1 cellular context compared by ENCODE assay signal in the genomic region with DNA sequence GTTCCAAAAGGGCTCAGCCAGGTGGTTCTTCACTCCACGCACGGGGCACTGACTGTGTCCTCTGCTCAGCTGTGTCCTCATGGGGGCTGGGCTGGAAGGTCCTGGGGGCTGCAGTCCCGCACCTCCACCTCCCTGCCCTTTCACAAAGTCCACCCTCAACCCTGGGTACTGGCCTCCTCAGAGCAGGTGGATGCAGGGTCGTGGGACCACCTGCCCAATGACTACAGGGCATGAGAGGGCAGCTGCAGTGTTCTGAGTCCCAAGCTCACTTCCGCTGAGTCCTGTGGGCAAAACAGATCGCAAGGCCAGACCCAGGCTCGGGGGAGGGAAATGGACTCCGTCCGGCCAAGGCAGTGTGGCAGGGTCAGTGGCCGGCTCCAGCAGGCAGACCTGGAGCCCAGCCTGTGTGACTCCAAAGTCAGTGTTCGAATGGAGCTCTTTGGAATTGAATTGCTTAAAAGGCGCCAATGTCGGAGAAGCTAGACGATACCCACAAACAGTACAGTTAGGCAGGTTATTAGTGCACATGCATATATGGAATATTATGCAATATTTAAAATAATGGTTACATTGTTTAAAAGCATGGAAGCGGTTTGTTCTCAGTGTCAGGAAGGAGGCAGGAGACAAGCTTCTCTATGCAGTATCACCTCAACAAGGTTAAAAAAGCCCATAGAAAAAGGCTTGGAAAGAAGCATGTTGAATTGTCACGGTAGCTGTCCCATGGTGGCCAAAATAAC.
TF ChIP-seq lines count a peak whose summit lies in the region.

No MANE protein-coding gene starts in this region.

TF ChIP-seq in HepG2, 621 proteins besides CTCF, POLR2A, EP300 and RAD21 (continues in another document):
- TF ChIP-seq ZBTB21 (CRISPR knock-in tag; IDR thresholded peaks at IDR 0.05): no peak
- TF ChIP-seq, protein P1, sequence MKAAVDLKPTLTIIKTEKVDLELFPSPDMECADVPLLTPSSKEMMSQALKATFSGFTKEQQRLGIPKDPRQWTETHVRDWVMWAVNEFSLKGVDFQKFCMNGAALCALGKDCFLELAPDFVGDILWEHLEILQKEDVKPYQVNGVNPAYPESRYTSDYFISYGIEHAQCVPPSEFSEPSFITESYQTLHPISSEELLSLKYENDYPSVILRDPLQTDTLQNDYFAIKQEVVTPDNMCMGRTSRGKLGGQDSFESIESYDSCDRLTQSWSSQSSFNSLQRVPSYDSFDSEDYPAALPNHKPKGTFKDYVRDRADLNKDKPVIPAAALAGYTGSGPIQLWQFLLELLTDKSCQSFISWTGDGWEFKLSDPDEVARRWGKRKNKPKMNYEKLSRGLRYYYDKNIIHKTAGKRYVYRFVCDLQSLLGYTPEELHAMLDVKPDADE (CRISPR knock-in tag; IDR thresholded peaks at IDR 0.05): no peak
- TF ChIP-seq ZNF234 (CRISPR knock-in tag; conservative IDR thresholded peaks at IDR 0.05): no peak
- TF ChIP-seq STAT5B (CRISPR knock-in tag; IDR thresholded peaks at IDR 0.05): no peak
- 0 out of 2 replicates have a peak, but pooled peaks have one; percentile 31 for TF ChIP-seq ZNF451 (CRISPR knock-in tag; IDR thresholded peaks at IDR 0.05)
- TF ChIP-seq ZFY (CRISPR knock-in tag; IDR thresholded peaks at IDR 0.05): no peak
- TF ChIP-seq ZNF24 (IDR thresholded peaks at IDR 0.05): no peak
- TF ChIP-seq RARA (CRISPR knock-in tag; IDR thresholded peaks at IDR 0.05): peak; percentile 63; the same call in 1 of the 2 replicates
- TF ChIP-seq, protein P2, sequence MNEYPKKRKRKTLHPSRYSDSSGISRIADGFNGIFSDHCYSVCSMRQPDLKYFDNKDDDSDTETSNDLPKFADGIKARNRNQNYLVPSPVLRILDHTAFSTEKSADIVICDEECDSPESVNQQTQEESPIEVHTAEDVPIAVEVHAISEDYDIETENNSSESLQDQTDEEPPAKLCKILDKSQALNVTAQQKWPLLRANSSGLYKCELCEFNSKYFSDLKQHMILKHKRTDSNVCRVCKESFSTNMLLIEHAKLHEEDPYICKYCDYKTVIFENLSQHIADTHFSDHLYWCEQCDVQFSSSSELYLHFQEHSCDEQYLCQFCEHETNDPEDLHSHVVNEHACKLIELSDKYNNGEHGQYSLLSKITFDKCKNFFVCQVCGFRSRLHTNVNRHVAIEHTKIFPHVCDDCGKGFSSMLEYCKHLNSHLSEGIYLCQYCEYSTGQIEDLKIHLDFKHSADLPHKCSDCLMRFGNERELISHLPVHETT (CRISPR knock-in tag; conservative IDR thresholded peaks at IDR 0.05): no peak
- TF ChIP-seq, protein P3, sequence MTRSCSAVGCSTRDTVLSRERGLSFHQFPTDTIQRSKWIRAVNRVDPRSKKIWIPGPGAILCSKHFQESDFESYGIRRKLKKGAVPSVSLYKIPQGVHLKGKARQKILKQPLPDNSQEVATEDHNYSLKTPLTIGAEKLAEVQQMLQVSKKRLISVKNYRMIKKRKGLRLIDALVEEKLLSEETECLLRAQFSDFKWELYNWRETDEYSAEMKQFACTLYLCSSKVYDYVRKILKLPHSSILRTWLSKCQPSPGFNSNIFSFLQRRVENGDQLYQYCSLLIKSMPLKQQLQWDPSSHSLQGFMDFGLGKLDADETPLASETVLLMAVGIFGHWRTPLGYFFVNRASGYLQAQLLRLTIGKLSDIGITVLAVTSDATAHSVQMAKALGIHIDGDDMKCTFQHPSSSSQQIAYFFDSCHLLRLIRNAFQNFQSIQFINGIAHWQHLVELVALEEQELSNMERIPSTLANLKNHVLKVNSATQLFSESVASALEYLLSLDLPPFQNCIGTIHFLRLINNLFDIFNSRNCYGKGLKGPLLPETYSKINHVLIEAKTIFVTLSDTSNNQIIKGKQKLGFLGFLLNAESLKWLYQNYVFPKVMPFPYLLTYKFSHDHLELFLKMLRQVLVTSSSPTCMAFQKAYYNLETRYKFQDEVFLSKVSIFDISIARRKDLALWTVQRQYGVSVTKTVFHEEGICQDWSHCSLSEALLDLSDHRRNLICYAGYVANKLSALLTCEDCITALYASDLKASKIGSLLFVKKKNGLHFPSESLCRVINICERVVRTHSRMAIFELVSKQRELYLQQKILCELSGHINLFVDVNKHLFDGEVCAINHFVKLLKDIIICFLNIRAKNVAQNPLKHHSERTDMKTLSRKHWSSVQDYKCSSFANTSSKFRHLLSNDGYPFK (CRISPR knock-in tag; IDR thresholded peaks at IDR 0.05; ENCODE audit: borderline replicate concordance): no peak
- TF ChIP-seq, protein P4, sequence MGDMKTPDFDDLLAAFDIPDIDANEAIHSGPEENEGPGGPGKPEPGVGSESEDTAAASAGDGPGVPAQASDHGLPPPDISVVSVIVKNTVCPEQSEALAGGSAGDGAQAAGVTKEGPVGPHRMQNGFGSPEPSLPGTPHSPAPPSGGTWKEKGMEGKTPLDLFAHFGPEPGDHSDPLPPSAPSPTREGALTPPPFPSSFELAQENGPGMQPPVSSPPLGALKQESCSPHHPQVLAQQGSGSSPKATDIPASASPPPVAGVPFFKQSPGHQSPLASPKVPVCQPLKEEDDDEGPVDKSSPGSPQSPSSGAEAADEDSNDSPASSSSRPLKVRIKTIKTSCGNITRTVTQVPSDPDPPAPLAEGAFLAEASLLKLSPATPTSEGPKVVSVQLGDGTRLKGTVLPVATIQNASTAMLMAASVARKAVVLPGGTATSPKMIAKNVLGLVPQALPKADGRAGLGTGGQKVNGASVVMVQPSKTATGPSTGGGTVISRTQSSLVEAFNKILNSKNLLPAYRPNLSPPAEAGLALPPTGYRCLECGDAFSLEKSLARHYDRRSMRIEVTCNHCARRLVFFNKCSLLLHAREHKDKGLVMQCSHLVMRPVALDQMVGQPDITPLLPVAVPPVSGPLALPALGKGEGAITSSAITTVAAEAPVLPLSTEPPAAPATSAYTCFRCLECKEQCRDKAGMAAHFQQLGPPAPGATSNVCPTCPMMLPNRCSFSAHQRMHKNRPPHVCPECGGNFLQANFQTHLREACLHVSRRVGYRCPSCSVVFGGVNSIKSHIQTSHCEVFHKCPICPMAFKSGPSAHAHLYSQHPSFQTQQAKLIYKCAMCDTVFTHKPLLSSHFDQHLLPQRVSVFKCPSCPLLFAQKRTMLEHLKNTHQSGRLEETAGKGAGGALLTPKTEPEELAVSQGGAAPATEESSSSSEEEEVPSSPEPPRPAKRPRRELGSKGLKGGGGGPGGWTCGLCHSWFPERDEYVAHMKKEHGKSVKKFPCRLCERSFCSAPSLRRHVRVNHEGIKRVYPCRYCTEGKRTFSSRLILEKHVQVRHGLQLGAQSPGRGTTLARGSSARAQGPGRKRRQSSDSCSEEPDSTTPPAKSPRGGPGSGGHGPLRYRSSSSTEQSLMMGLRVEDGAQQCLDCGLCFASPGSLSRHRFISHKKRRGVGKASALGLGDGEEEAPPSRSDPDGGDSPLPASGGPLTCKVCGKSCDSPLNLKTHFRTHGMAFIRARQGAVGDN (CRISPR knock-in tag; IDR thresholded peaks at IDR 0.05): peak; percentile 97
- no peak for TF ChIP-seq FOXP1 (IDR thresholded peaks at IDR 0.05)
- TF ChIP-seq FOXP1 (CRISPR knock-in tag; IDR thresholded peaks at IDR 0.05): 0 out of 2 replicates have a peak, but pooled peaks have one; percentile 6
- TF ChIP-seq, protein P5, sequence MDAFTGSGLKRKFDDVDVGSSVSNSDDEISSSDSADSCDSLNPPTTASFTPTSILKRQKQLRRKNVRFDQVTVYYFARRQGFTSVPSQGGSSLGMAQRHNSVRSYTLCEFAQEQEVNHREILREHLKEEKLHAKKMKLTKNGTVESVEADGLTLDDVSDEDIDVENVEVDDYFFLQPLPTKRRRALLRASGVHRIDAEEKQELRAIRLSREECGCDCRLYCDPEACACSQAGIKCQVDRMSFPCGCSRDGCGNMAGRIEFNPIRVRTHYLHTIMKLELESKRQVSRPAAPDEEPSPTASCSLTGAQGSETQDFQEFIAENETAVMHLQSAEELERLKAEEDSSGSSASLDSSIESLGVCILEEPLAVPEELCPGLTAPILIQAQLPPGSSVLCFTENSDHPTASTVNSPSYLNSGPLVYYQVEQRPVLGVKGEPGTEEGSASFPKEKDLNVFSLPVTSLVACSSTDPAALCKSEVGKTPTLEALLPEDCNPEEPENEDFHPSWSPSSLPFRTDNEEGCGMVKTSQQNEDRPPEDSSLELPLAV (CRISPR knock-in tag; conservative IDR thresholded peaks at IDR 0.05; ENCODE audit: low read depth): no peak
- TF ChIP-seq RBAK (CRISPR knock-in tag; IDR thresholded peaks at IDR 0.05): no peak
- TF ChIP-seq MIER3 (CRISPR knock-in tag; IDR thresholded peaks at IDR 0.05; ENCODE audit: borderline replicate concordance): no peak
- no peak for TF ChIP-seq GABPA (IDR thresholded peaks at IDR 0.05; ENCODE audit: low read depth, low read length)
- TF ChIP-seq GABPA (CRISPR knock-in tag; IDR thresholded peaks at IDR 0.05; ENCODE audit: low read depth): peak; percentile 61
- no peak for TF ChIP-seq ZKSCAN8 (CRISPR knock-in tag; IDR thresholded peaks at IDR 0.05; ENCODE audit: borderline replicate concordance)
- no peak for TF ChIP-seq MATR3 (CRISPR knock-in tag; IDR thresholded peaks at IDR 0.05)
- TF ChIP-seq HDAC2 (CRISPR knock-in tag; IDR thresholded peaks at IDR 0.05): 0 out of 2 replicates have a peak, but pooled peaks have one; percentile 55
- no peak for TF ChIP-seq ARNTL (CRISPR knock-in tag; IDR thresholded peaks at IDR 0.05)
- no peak for TF ChIP-seq ZNF737 (CRISPR knock-in tag; IDR thresholded peaks at IDR 0.05; ENCODE audit: borderline replicate concordance)
- TF ChIP-seq NCOA2 (CRISPR knock-in tag; IDR thresholded peaks at IDR 0.05): 0 out of 2 replicates have a peak, but pooled peaks have one; percentile 28
- no peak for TF ChIP-seq TCF7L2 (IDR thresholded peaks at IDR 0.05; ENCODE audit: low read depth, low read length)
- no peak for TF ChIP-seq XRCC5 (optimal IDR thresholded peaks at IDR 0.05; ENCODE audit: low read length)
- no peak for TF ChIP-seq ZNF577 (CRISPR knock-in tag; IDR thresholded peaks at IDR 0.05; ENCODE audit: borderline replicate concordance, low read depth)
- no peak for TF ChIP-seq TCF7 (IDR thresholded peaks at IDR 0.05; ENCODE audit: low read depth)
- TF ChIP-seq, protein P6, sequence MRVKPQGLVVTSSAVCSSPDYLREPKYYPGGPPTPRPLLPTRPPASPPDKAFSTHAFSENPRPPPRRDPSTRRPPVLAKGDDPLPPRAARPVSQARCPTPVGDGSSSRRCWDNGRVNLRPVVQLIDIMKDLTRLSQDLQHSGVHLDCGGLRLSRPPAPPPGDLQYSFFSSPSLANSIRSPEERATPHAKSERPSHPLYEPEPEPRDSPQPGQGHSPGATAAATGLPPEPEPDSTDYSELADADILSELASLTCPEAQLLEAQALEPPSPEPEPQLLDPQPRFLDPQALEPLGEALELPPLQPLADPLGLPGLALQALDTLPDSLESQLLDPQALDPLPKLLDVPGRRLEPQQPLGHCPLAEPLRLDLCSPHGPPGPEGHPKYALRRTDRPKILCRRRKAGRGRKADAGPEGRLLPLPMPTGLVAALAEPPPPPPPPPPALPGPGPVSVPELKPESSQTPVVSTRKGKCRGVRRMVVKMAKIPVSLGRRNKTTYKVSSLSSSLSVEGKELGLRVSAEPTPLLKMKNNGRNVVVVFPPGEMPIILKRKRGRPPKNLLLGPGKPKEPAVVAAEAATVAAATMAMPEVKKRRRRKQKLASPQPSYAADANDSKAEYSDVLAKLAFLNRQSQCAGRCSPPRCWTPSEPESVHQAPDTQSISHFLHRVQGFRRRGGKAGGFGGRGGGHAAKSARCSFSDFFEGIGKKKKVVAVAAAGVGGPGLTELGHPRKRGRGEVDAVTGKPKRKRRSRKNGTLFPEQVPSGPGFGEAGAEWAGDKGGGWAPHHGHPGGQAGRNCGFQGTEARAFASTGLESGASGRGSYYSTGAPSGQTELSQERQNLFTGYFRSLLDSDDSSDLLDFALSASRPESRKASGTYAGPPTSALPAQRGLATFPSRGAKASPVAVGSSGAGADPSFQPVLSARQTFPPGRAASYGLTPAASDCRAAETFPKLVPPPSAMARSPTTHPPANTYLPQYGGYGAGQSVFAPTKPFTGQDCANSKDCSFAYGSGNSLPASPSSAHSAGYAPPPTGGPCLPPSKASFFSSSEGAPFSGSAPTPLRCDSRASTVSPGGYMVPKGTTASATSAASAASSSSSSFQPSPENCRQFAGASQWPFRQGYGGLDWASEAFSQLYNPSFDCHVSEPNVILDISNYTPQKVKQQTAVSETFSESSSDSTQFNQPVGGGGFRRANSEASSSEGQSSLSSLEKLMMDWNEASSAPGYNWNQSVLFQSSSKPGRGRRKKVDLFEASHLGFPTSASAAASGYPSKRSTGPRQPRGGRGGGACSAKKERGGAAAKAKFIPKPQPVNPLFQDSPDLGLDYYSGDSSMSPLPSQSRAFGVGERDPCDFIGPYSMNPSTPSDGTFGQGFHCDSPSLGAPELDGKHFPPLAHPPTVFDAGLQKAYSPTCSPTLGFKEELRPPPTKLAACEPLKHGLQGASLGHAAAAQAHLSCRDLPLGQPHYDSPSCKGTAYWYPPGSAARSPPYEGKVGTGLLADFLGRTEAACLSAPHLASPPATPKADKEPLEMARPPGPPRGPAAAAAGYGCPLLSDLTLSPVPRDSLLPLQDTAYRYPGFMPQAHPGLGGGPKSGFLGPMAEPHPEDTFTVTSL (CRISPR knock-in tag; IDR thresholded peaks at IDR 0.05; ENCODE audit: borderline replicate concordance): no peak
- TF ChIP-seq XBP1 (CRISPR knock-in tag; IDR thresholded peaks at IDR 0.05): no peak
- peak; percentile 34; the same call in 1 of the 2 replicates for TF ChIP-seq IRF2 (CRISPR knock-in tag; IDR thresholded peaks at IDR 0.05)
- TF ChIP-seq HNF4A (CRISPR knock-in tag; IDR thresholded peaks at IDR 0.05): peak; percentile 84
- no peak for TF ChIP-seq ZNF17 (CRISPR knock-in tag; IDR thresholded peaks at IDR 0.05)
- no peak for TF ChIP-seq AGO1 (IDR thresholded peaks at IDR 0.05; ENCODE audit: low read depth, low read length, poor library complexity, severe bottlenecking)
- TF ChIP-seq, protein P7, sequence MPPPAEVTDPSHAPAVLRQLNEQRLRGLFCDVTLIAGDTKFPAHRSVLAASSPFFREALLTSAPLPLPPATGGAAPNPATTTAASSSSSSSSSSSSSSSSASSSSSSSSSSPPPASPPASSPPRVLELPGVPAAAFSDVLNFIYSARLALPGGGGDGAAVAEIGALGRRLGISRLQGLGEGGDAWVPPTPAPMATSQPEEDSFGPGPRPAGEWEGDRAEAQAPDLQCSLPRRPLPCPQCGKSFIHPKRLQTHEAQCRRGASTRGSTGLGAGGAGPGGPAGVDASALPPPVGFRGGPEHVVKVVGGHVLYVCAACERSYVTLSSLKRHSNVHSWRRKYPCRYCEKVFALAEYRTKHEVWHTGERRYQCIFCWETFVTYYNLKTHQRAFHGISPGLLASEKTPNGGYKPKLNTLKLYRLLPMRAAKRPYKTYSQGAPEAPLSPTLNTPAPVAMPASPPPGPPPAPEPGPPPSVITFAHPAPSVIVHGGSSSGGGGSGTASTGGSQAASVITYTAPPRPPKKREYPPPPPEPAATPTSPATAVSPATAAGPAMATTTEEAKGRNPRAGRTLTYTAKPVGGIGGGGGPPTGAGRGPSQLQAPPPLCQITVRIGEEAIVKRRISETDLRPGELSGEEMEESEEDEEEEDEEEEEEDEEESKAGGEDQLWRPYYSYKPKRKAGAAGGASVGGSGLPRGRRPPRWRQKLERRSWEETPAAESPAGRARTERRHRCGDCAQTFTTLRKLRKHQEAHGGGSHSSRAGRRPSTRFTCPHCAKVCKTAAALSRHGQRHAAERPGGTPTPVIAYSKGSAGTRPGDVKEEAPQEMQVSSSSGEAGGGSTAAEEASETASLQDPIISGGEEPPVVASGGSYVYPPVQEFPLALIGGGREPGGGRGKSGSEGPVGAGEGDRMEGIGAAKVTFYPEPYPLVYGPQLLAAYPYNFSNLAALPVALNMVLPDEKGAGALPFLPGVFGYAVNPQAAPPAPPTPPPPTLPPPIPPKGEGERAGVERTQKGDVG (CRISPR knock-in tag; IDR thresholded peaks at IDR 0.05; ENCODE audit: borderline replicate concordance): no peak
